In the genomic region with DNA sequence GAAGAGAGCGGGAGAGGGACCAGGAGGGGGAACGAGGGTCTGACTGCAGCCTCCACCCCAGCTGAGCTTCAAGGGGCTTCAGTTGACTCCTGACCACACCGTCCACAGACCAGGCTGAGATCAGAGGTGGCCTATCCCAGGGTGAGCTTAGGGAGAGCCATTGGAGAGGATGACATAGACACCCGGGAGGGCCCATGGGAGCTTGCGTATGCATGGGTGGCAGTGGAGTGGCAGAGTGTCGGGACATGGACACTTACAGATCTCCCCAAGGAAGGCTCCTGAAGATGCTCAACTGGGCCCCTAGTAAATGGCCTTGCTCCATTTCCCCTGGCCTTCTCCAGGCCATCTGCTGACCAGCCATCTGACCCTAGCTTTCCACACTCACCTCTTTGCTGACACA, we compare ENCODE assay signal across 17 cellular contexts. TPM values are rescaled to one million over a fixed set of nuclear protein-coding genes. Genes with fewer than 3 reads are reported as not detected.
DNase-seq lines count a peak whose midpoint lies in the region; ATAC-seq and TF ChIP-seq lines count a peak whose summit lies in the region.
"Had no signal": no experiment of that assay in that cellular context is flagged by ENCODE, and none has a peak within 500 bp of the region (broad histone marks: within the 10 kb centered on the region; RNA-seq: fewer than 3 reads in every experiment).

No MANE protein-coding gene starts in this region.

- H3K4me3 ChIP-seq in left ventricle myocardium inferior, result no peak overlapping the region
- H3K4me3 ChIP-seq in heart left ventricle, result no peak overlapping the region
- peak overlapping the region; percentile 55 for H3K4me3 ChIP-seq in NB4 (ENCODE audit: low read depth, low read length)
- H3K4me3 ChIP-seq in neural progenitor cell, result no peak overlapping the region
- H3K4me3 ChIP-seq: A549, GM23338 had no signal

- peak overlapping the region; percentile 87 for H3K27ac ChIP-seq in left ventricle myocardium inferior (replicated peaks)
- H3K27ac ChIP-seq in heart left ventricle, result peak overlapping the region in 3 of 12 donors; percentile 66 to 80 (median 77)
- no peak overlapping the region for H3K27ac ChIP-seq in neural progenitor cell
- H3K27ac ChIP-seq: 22Rv1, A549 had no signal

- H3K4me1 ChIP-seq in left ventricle myocardium inferior (peaks cover 55% of the 10 kb centered on the region), heart left ventricle (peaks cover 3 to 49% (median 29%) of the 10 kb centered on the region in 12 donors), neural progenitor cell (no peaks in the 10 kb centered on the region)
- H3K4me1 ChIP-seq: A549 had no signal

- H3K36me3 Mint-ChIP-seq in neural progenitor cell, result no peaks in the 10 kb centered on the region
- no peaks in the 10 kb centered on the region for H3K36me3 Mint-ChIP-seq in activated CD4-positive, alpha-beta T cell treated with anti-CD3 and anti-CD28 coated beads, Interleukin-2, amount 10 ng/mL, durations not matched to agents 24 days and 14 days (ENCODE audit: low read depth)

- H3K9me3 Mint-ChIP-seq in neural progenitor cell, result peaks cover 2% of the 10 kb centered on the region
- H3K9me3 Mint-ChIP-seq in activated CD4-positive, alpha-beta T cell treated with anti-CD3 and anti-CD28 coated beads, Interleukin-2, amount 10 ng/mL, durations not matched to agents 24 days and 14 days, result no peaks in the 10 kb centered on the region
- H3K9me3 Mint-ChIP-seq: CD4-positive, alpha-beta T cell; GM23338; HFFc6; IgD-negative memory B cell had no signal

- intact Hi-C loops in left ventricle myocardium inferior (cut with micrococcal nuclease), result no loop called here
- intact Hi-C loops in heart left ventricle (cut with DNase I), result no loop called here
- intact Hi-C loops in activated CD4-positive, alpha-beta T cell treated with anti-CD3 and anti-CD28 coated beads, Interleukin-2, amount 10 ng/mL, durations not matched to agents 24 days and 14 days (cut with micrococcal nuclease), result no loop called here

- peak overlapping the region; percentile 68 for H3K27ac Mint-ChIP-seq in neural progenitor cell
- no peak overlapping the region for H3K27ac Mint-ChIP-seq in activated CD4-positive, alpha-beta T cell treated with anti-CD3 and anti-CD28 coated beads, Interleukin-2, amount 10 ng/mL, durations not matched to agents 24 days and 14 days
- H3K27ac Mint-ChIP-seq: CD4-positive, alpha-beta T cell; GM23338; HFFc6; IgD-negative memory B cell had no signal

- H3K27me3 ChIP-seq in left ventricle myocardium inferior (ENCODE audit: low read depth) (no peaks in the 10 kb centered on the region), heart left ventricle (no peaks in the 10 kb centered on the region), neural progenitor cell (no peaks in the 10 kb centered on the region)

- WGBS in heart left ventricle, 4 donors, result 92 to 97% (median 95%) methylated on average over 6 of the region's 6 CpGs

- H3K27me3 Mint-ChIP-seq in neural progenitor cell (ENCODE audit: insufficient read depth, low read depth), result peaks cover 8% of the 10 kb centered on the region
- peaks cover 5% of the 10 kb centered on the region for H3K27me3 Mint-ChIP-seq in activated CD4-positive, alpha-beta T cell treated with anti-CD3 and anti-CD28 coated beads, Interleukin-2, amount 10 ng/mL, durations not matched to agents 24 days and 14 days
- H3K27me3 Mint-ChIP-seq: CD4-positive, alpha-beta T cell; IgD-negative memory B cell had no signal

- DNase-seq in left ventricle myocardium inferior (no peak), heart left ventricle (no peak), NB4 (ENCODE audit: low read depth) (no peak), neural progenitor cell (ENCODE audit: low spot score) (no peak), NCI-H526 treated with DMSO at 0.1 percent for 48 hours (lab: John Stamatoyannopoulos, UW) (no peak), NOMO-1 treated with DMSO at 0.1 percent for 48 hours (lab: John Stamatoyannopoulos, UW; ENCODE audit: unreplicated experiment) (no peak), NCI-H748 (lab: John Stamatoyannopoulos, UW; ENCODE audit: unreplicated experiment) (no peak)
- DNase-seq in activated CD4-positive, alpha-beta T cell treated with anti-CD3 and anti-CD28 coated beads, Interleukin-2, amount 10 ng/mL, durations not matched to agents 24 days and 14 days, result no peak
- DNase-seq: Caco-2; CD4-positive, alpha-beta T cell; HFFc6 had no signal

- H3K4me3 Mint-ChIP-seq in neural progenitor cell, result no peak overlapping the region
- no peak overlapping the region for H3K4me3 Mint-ChIP-seq in activated CD4-positive, alpha-beta T cell treated with anti-CD3 and anti-CD28 coated beads, Interleukin-2, amount 10 ng/mL, durations not matched to agents 24 days and 14 days
- H3K4me3 Mint-ChIP-seq: CD4-positive, alpha-beta T cell; GM23338; HFFc6; IgD-negative memory B cell had no signal

- H3K9me3 ChIP-seq in left ventricle myocardium inferior (replicated peaks) (no peaks in the 10 kb centered on the region), heart left ventricle (no peaks in the 10 kb centered on the region), neural progenitor cell (ENCODE audit: low read depth) (no peaks in the 10 kb centered on the region)
- H3K9me3 ChIP-seq: A549, Caco-2 had no signal

- H3K9ac ChIP-seq in neural progenitor cell, result no peak overlapping the region

- TF ChIP-seq CTCF in left ventricle myocardium inferior (IDR thresholded peaks at IDR 0.05; ENCODE audit: borderline replicate concordance) (no peak), heart left ventricle (IDR thresholded peaks at IDR 0.05) (no peak), NB4 (IDR thresholded peaks at IDR 0.05; ENCODE audit: low read depth, low read length) (no peak), neural progenitor cell (IDR thresholded peaks at IDR 0.05) (no peak)

- no peaks in the 10 kb centered on the region for H4K20me1 ChIP-seq in neural progenitor cell (ENCODE audit: low read depth)

- no peak for ATAC-seq in heart left ventricle
- ATAC-seq: A549, GM23338, HCT116, HepG2 had no signal

- no peak overlapping the region for H2AFZ ChIP-seq in neural progenitor cell (replicated peaks)
- H2AFZ ChIP-seq: GM23338 had no signal

- no peaks in the 10 kb centered on the region for H3F3A ChIP-seq in neural progenitor cell (ENCODE audit: low read depth)

- H3K36me3 ChIP-seq in left ventricle myocardium inferior (no peaks in the 10 kb centered on the region), heart left ventricle (no peaks in the 10 kb centered on the region), neural progenitor cell (no peaks in the 10 kb centered on the region)

- no peak overlapping the region for H3K4me2 ChIP-seq in neural progenitor cell
- H3K4me2 ChIP-seq: A549, GM23338 had no signal

- H3K79me2 ChIP-seq in neural progenitor cell (ENCODE audit: low read depth), result no peaks in the 10 kb centered on the region

- H3K4me1 Mint-ChIP-seq in neural progenitor cell, result peaks cover 10% of the 10 kb centered on the region
- H3K4me1 Mint-ChIP-seq in activated CD4-positive, alpha-beta T cell treated with anti-CD3 and anti-CD28 coated beads, Interleukin-2, amount 10 ng/mL, durations not matched to agents 24 days and 14 days, result peaks cover 15% of the 10 kb centered on the region

- TF ChIP-seq POLR2A in heart left ventricle (IDR thresholded peaks at IDR 0.05), result no peak
- TF ChIP-seq POLR2A in NB4 (IDR thresholded peaks at IDR 0.05; ENCODE audit: extremely low read depth, insufficient read length), result no peak

RNA-seq across cellular contexts. Expression of a gene that starts 12.6 kb away (rescaled TPM):
- total RNA-seq in left ventricle myocardium inferior (180 TPM), heart left ventricle (100 to 1,000 TPM in 8 of 9 donors, 10 to 100 TPM in 1; 77.9 to 213 (median 146) TPM), neural progenitor cell (ENCODE audit: low replicate concordance) (35.0 and 54.9 TPM in 2 replicates)
- polyA plus RNA-seq in heart left ventricle, result 100 to 1,000 TPM; 107 to 132 TPM
- 115 and 118 TPM in 2 replicates for total RNA-seq in activated CD4-positive, alpha-beta T cell treated with anti-CD3 and anti-CD28 coated beads, Interleukin-2, amount 10 ng/mL, durations not matched to agents 24 days and 14 days

RNA-seq across cellular contexts. Expression of a gene that starts 31.1 kb away (rescaled TPM):
- total RNA-seq in left ventricle myocardium inferior (1.2 TPM), heart left ventricle (1 to 10 TPM in 7 of 9 donors, under 1 TPM in 2; 0.66 to 5.2 (median 1.4) TPM), neural progenitor cell (ENCODE audit: low replicate concordance) (10.3 and 18.7 TPM in 2 replicates)
- polyA plus RNA-seq in heart left ventricle, result 1 to 10 TPM in 1 of 2 donors, under 1 TPM in 1; 0.50 to 3.0 TPM
- total RNA-seq in activated CD4-positive, alpha-beta T cell treated with anti-CD3 and anti-CD28 coated beads, Interleukin-2, amount 10 ng/mL, durations not matched to agents 24 days and 14 days, result 23.2 and 24.1 TPM in 2 replicates

RNA-seq across cellular contexts. Expression of a gene that starts 40.1 kb away (rescaled TPM):
- 0.66 TPM for total RNA-seq in left ventricle myocardium inferior
- under 1 TPM in 8 of 9 donors, not detected in 1; 0.12 to 0.65 (median 0.29) TPM for total RNA-seq in heart left ventricle
- polyA plus RNA-seq in heart left ventricle, result under 1 TPM; 0.04 to 0.23 TPM
- total RNA-seq in neural progenitor cell (ENCODE audit: low replicate concordance), result not detected in 2 replicates
- total RNA-seq in activated CD4-positive, alpha-beta T cell treated with anti-CD3 and anti-CD28 coated beads, Interleukin-2, amount 10 ng/mL, durations not matched to agents 24 days and 14 days, result 0.17 and 0.42 TPM in 2 replicates
- total RNA-seq: Caco-2, GM23338, HepG2, HFFc6 had no signal
- polyA plus RNA-seq: GM23338, HepG2 had no signal

RNA-seq across cellular contexts. Expression of a gene that starts 53.6 kb away (rescaled TPM):
- total RNA-seq in left ventricle myocardium inferior, result 115 TPM
- 100 to 1,000 TPM in 7 of 9 donors, 10 to 100 TPM in 2; 62.9 to 133 (median 117) TPM for total RNA-seq in heart left ventricle
- polyA plus RNA-seq in heart left ventricle, result 100 to 1,000 TPM in 1 of 2 donors, 10 to 100 TPM in 1; 45.8 to 109 TPM
- total RNA-seq in neural progenitor cell (ENCODE audit: low replicate concordance), result 21.9 and 44.9 TPM in 2 replicates
- total RNA-seq in activated CD4-positive, alpha-beta T cell treated with anti-CD3 and anti-CD28 coated beads, Interleukin-2, amount 10 ng/mL, durations not matched to agents 24 days and 14 days, result 80.3 and 87.0 TPM in 2 replicates
